ENCODE assay signal across 2 cellular contexts in the genomic region with DNA sequence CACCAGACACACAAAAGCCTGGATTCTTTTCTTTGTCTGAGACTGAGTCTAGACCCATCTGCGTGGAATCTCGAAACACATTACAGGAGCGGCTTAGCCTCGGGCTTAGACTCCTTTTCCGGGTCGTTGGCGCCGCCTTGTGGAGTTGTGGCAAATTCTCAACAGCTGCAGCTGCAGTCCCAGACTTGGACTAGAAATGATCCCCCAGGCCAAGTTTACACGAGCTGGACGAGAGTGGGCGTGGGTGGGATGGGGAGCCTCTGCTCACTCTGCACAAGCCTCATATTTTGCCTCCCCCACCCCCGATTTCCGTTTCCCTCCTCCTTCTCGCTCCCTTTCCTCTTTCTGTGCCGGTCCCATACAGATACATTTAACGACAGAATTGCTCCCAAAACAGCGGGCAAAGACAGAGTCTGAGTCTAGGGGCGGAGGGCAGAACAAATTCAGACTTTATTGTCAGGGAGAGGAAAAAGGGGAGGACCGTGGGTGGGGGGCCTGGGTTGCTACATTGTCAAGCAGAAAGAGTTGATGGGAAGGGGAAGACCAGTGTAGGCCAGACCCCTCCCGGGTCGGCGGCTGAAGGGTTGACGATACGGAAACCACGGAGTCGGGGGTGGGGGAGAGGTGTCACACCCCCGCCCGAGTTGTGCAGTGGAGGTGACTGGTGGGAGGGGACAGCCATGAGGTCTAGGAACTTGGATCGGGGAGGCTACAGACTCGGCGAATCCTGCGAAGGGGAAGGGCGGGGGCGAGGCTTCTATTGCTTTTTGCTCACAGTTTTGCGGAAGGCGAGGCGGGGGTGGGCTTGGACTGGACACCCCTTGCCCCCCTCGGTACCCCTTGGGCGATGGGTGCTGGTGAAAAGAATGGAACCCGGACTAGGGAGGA.
TF ChIP-seq lines count a peak whose summit lies in the region.

No MANE protein-coding gene starts in this region.

TF ChIP-seq in GM12891, 5 proteins besides CTCF, POLR2A, EP300 and RAD21:
- TF ChIP-seq TAF1 (IDR thresholded peaks at IDR 0.05; ENCODE audit: low read depth, low read length) (peak; percentile 40; the same call in 1 of the 2 replicates), POU2F2 (IDR thresholded peaks at IDR 0.05; ENCODE audit: low read depth, low read length) (peak; percentile 62; the same call in 1 of the 2 replicates), POLR2AphosphoS5 (IDR thresholded peaks at IDR 0.05; ENCODE audit: low read depth, low read length) (no peak), PAX5 (IDR thresholded peaks at IDR 0.05; ENCODE audit: insufficient read depth, low read length, severe bottlenecking) (no peak), SPI1 (IDR thresholded peaks at IDR 0.05; ENCODE audit: low read depth, low read length) (no peak)

TF ChIP-seq in GM12878, 131 proteins besides CTCF, POLR2A, EP300 and RAD21 (continues in another document):
- TF ChIP-seq, protein P1, sequence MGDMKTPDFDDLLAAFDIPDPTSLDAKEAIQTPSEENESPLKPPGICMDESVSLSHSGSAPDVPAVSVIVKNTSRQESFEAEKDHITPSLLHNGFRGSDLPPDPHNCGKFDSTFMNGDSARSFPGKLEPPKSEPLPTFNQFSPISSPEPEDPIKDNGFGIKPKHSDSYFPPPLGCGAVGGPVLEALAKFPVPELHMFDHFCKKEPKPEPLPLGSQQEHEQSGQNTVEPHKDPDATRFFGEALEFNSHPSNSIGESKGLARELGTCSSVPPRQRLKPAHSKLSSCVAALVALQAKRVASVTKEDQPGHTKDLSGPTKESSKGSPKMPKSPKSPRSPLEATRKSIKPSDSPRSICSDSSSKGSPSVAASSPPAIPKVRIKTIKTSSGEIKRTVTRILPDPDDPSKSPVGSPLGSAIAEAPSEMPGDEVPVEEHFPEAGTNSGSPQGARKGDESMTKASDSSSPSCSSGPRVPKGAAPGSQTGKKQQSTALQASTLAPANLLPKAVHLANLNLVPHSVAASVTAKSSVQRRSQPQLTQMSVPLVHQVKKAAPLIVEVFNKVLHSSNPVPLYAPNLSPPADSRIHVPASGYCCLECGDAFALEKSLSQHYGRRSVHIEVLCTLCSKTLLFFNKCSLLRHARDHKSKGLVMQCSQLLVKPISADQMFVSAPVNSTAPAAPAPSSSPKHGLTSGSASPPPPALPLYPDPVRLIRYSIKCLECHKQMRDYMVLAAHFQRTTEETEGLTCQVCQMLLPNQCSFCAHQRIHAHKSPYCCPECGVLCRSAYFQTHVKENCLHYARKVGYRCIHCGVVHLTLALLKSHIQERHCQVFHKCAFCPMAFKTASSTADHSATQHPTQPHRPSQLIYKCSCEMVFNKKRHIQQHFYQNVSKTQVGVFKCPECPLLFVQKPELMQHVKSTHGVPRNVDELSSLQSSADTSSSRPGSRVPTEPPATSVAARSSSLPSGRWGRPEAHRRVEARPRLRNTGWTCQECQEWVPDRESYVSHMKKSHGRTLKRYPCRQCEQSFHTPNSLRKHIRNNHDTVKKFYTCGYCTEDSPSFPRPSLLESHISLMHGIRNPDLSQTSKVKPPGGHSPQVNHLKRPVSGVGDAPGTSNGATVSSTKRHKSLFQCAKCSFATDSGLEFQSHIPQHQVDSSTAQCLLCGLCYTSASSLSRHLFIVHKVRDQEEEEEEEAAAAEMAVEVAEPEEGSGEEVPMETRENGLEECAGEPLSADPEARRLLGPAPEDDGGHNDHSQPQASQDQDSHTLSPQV (IDR thresholded peaks at IDR 0.05): no peak
- TF ChIP-seq SP1 (IDR thresholded peaks at IDR 0.05; ENCODE audit: low read depth, low read length): no peak
- TF ChIP-seq JUNB (IDR thresholded peaks at IDR 0.05): no peak
- TF ChIP-seq ATF7 (IDR thresholded peaks at IDR 0.05; ENCODE audit: low read depth): no peak
- TF ChIP-seq CEBPZ (IDR thresholded peaks at IDR 0.05; ENCODE audit: low read depth, low read length): no peak
- TF ChIP-seq TAF1 (IDR thresholded peaks at IDR 0.05; ENCODE audit: borderline replicate concordance, low read depth, low read length): no peak
- TF ChIP-seq, protein P2, sequence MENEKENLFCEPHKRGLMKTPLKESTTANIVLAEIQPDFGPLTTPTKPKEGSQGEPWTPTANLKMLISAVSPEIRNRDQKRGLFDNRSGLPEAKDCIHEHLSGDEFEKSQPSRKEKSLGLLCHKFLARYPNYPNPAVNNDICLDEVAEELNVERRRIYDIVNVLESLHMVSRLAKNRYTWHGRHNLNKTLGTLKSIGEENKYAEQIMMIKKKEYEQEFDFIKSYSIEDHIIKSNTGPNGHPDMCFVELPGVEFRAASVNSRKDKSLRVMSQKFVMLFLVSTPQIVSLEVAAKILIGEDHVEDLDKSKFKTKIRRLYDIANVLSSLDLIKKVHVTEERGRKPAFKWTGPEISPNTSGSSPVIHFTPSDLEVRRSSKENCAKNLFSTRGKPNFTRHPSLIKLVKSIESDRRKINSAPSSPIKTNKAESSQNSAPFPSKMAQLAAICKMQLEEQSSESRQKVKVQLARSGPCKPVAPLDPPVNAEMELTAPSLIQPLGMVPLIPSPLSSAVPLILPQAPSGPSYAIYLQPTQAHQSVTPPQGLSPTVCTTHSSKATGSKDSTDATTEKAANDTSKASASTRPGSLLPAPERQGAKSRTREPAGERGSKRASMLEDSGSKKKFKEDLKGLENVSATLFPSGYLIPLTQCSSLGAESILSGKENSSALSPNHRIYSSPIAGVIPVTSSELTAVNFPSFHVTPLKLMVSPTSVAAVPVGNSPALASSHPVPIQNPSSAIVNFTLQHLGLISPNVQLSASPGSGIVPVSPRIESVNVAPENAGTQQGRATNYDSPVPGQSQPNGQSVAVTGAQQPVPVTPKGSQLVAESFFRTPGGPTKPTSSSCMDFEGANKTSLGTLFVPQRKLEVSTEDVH (IDR thresholded peaks at IDR 0.05; ENCODE audit: low read depth, partially characterized antibody): no peak
- peak; percentile 1 for TF ChIP-seq SIX5 (IDR thresholded peaks at IDR 0.05; ENCODE audit: low read depth, low read length, severe bottlenecking)
- no peak for TF ChIP-seq MTA3 (IDR thresholded peaks at IDR 0.05; ENCODE audit: borderline replicate concordance, low read length)
- no peak for TF ChIP-seq ZBTB40 (IDR thresholded peaks at IDR 0.05; ENCODE audit: borderline replicate concordance)
- TF ChIP-seq EGR1 (IDR thresholded peaks at IDR 0.05; ENCODE audit: borderline replicate concordance in 1 of 2, low read depth in 2 of 2, low read length in 2 of 2): no peak
- no peak for TF ChIP-seq MYB (IDR thresholded peaks at IDR 0.05; ENCODE audit: borderline replicate concordance, low read depth, low read length)
- TF ChIP-seq LARP7 (IDR thresholded peaks at IDR 0.05): no peak
- TF ChIP-seq ATF3 (IDR thresholded peaks at IDR 0.05; ENCODE audit: borderline replicate concordance, extremely low read depth, low read depth, low read length): no peak
- no peak for TF ChIP-seq SMARCA5 (IDR thresholded peaks at IDR 0.05)
- TF ChIP-seq IRF4 (IDR thresholded peaks at IDR 0.05; ENCODE audit: low read depth, low read length): 0 out of 2 replicates have a peak, but pooled peaks have one; percentile 18
- TF ChIP-seq, protein P3, sequence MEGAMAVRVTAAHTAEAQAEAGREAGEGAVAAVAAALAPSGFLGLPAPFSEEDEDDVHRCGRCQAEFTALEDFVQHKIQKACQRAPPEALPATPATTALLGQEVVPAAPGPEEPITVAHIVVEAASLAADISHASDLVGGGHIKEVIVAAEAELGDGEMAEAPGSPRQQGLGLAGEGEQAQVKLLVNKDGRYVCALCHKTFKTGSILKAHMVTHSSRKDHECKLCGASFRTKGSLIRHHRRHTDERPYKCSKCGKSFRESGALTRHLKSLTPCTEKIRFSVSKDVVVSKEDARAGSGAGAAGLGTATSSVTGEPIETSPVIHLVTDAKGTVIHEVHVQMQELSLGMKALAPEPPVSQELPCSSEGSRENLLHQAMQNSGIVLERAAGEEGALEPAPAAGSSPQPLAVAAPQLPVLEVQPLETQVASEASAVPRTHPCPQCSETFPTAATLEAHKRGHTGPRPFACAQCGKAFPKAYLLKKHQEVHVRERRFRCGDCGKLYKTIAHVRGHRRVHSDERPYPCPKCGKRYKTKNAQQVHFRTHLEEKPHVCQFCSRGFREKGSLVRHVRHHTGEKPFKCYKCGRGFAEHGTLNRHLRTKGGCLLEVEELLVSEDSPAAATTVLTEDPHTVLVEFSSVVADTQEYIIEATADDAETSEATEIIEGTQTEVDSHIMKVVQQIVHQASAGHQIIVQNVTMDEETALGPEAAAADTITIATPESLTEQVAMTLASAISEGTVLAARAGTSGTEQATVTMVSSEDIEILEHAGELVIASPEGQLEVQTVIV (IDR thresholded peaks at IDR 0.05; ENCODE audit: borderline replicate concordance, partially characterized antibody): no peak
- no peak for TF ChIP-seq CREB1 (IDR thresholded peaks at IDR 0.05; ENCODE audit: low read depth)
- TF ChIP-seq PRDM15 (CRISPR knock-in tag; IDR thresholded peaks at IDR 0.05): no peak
- no peak for TF ChIP-seq RAD51 (IDR thresholded peaks at IDR 0.05)
- no peak for TF ChIP-seq MTA2 (IDR thresholded peaks at IDR 0.05; ENCODE audit: low read depth)
- TF ChIP-seq SIN3A (IDR thresholded peaks at IDR 0.05; ENCODE audit: low read depth, low read length): no peak
- peak; percentile 46 for TF ChIP-seq NR2F1 (conservative IDR thresholded peaks at IDR 0.05)
- TF ChIP-seq SMC3 (IDR thresholded peaks at IDR 0.05; ENCODE audit: borderline replicate concordance, low read length): peak; percentile 84
- TF ChIP-seq POU2F2 (IDR thresholded peaks at IDR 0.05; ENCODE audit: borderline replicate concordance, low read depth, low read length): 0 out of 3 replicates have a peak, but pooled peaks have one; percentile 40
- TF ChIP-seq BHLHE40 (IDR thresholded peaks at IDR 0.05; ENCODE audit: borderline replicate concordance in 1 of 2, low read depth in 2 of 2, low read length in 1 of 2): peak; percentile 7 to 27; a peak in 2 of 4 replicates
- TF ChIP-seq ZNF622 (IDR thresholded peaks at IDR 0.05): no peak
